Comparison of ENCODE assay signal across 26 cellular contexts in genomic region chr13:23574421-23574820, GRCh38. TPM values are rescaled to one million over a fixed set of nuclear protein-coding genes. Genes with fewer than 3 reads are reported as not detected.
"Had no signal": no experiment of that assay in that cellular context is flagged by ENCODE, and none has a peak within 500 bp of the region (broad histone marks: within the 10 kb centered on the region; RNA-seq: fewer than 3 reads in every experiment).

No MANE protein-coding gene starts in this region.

- DNase-seq: activated B cell treated with CpG ODN at 0.5 μM for 24 hours; activated CD4-positive, alpha-beta T cell treated with anti-CD3 and anti-CD28 coated beads for 36 hours; activated CD4-positive, alpha-beta T cell treated with anti-CD3 and anti-CD28 coated beads, Interleukin-2, amount 50 U/mL, for 4 hours; activated CD8-positive, alpha-beta memory T cell treated with anti-CD3 and anti-CD28 coated beads, Interleukin-2, amount 50 U/mL, for 48 hours; activated naive CD4-positive, alpha-beta T cell treated with anti-CD3 and anti-CD28 coated beads for 36 hours; activated naive CD8-positive, alpha-beta T cell treated with anti-CD3 and anti-CD28 coated beads, Interleukin-2, amount 50 U/mL, for 24 hours; activated T-cell treated with anti-CD3 and anti-CD28 coated beads, Interleukin-2, amount 50 U/mL, for 4 hours; caudate nucleus; dorsolateral prefrontal cortex; effector memory CD8-positive, alpha-beta T cell; gastrocnemius medialis; head of caudate nucleus; occipital lobe; posterior cingulate gyrus; small intestine; stimulated activated CD4-positive, alpha-beta T cell treated with anti-CD3 and anti-CD28 coated beads, Interleukin-2, amount 100 ng/mL, for 24 hours; stomach; T1000; transverse colon had no signal

- H3K27ac ChIP-seq: dorsolateral prefrontal cortex, gastrocnemius medialis, stomach, transverse colon, vagina had no signal

- H3K36me3 ChIP-seq: gastrocnemius medialis, stomach, transverse colon, vagina had no signal

- H3K9me3 ChIP-seq: gastrocnemius medialis, stomach, transverse colon, vagina had no signal

- H3K4me3 Mint-ChIP-seq: activated B cell treated with CpG ODN at 0.5 μM for 24 hours; activated CD4-positive, alpha-beta T cell treated with anti-CD3 and anti-CD28 coated beads for 36 hours; activated naive CD4-positive, alpha-beta T cell treated with anti-CD3 and anti-CD28 coated beads for 36 hours; activated naive CD8-positive, alpha-beta T cell treated with anti-CD3 and anti-CD28 coated beads, Interleukin-2, amount 50 U/mL, for 24 hours; activated T-cell treated with anti-CD3 and anti-CD28 coated beads, Interleukin-2, amount 50 U/mL, for 4 hours; effector memory CD8-positive, alpha-beta T cell; natural killer cell treated with Interleukin-12 subunit alpha and Interleukin-12 subunit beta and Interleukin-15 and Interleukin-18, amount 100 ng/mL, for 72 hours; stimulated activated memory B cell treated with anti-CD40 and anti-IgM and Interleukin-4, amounts not matched to agents 10 μg/mL and 1 μg/mL and 100 μg/mL, for 72 hours; T-helper 1 cell treated with Interleukin-12 subunit alpha and Interleukin-12 subunit beta and Interleukin-4 antibody, amounts not matched to agents 30 μg/mL and 1 μg/mL, for 36 hours had no signal

- H3K9me3 Mint-ChIP-seq: activated B cell treated with CpG ODN at 0.5 μM for 24 hours; activated naive CD4-positive, alpha-beta T cell treated with anti-CD3 and anti-CD28 coated beads for 36 hours; activated naive CD8-positive, alpha-beta T cell treated with anti-CD3 and anti-CD28 coated beads, Interleukin-2, amount 50 U/mL, for 24 hours; activated T-cell treated with anti-CD3 and anti-CD28 coated beads, Interleukin-2, amount 50 U/mL, for 4 hours; T-helper 1 cell treated with Interleukin-12 subunit alpha and Interleukin-12 subunit beta and Interleukin-4 antibody, amounts not matched to agents 30 μg/mL and 1 μg/mL, for 36 hours had no signal

- H3K27me3 ChIP-seq: gastrocnemius medialis, vagina had no signal

- H3K4me3 ChIP-seq: dorsolateral prefrontal cortex, gastrocnemius medialis, stomach, transverse colon, vagina had no signal

- FAIRE-seq: endothelial cell of umbilical vein, islet of Langerhans, small intestine had no signal

- H3K27ac Mint-ChIP-seq: activated B cell treated with CpG ODN at 0.5 μM for 24 hours; activated CD4-positive, alpha-beta T cell treated with anti-CD3 and anti-CD28 coated beads for 36 hours; activated naive CD4-positive, alpha-beta T cell treated with anti-CD3 and anti-CD28 coated beads for 36 hours; activated naive CD8-positive, alpha-beta T cell treated with anti-CD3 and anti-CD28 coated beads, Interleukin-2, amount 50 U/mL, for 24 hours; effector memory CD8-positive, alpha-beta T cell; natural killer cell treated with Interleukin-12 subunit alpha and Interleukin-12 subunit beta and Interleukin-15 and Interleukin-18, amount 100 ng/mL, for 72 hours; stimulated activated memory B cell treated with anti-CD40 and anti-IgM and Interleukin-4, amounts not matched to agents 10 μg/mL and 1 μg/mL and 100 μg/mL, for 72 hours; T-helper 1 cell treated with Interleukin-12 subunit alpha and Interleukin-12 subunit beta and Interleukin-4 antibody, amounts not matched to agents 30 μg/mL and 1 μg/mL, for 36 hours had no signal

- H3K36me3 Mint-ChIP-seq: stimulated activated memory B cell treated with anti-CD40 and anti-IgM and Interleukin-4, amounts not matched to agents 10 μg/mL and 1 μg/mL and 100 μg/mL, for 72 hours had no signal

RNA-seq across cellular contexts. Expression of gene TNFRSF19, which starts 4.2 kb away (rescaled TPM):
- total RNA-seq: activated B cell treated with CpG ODN at 0.5 μM for 24 hours; activated CD4-positive, alpha-beta T cell treated with anti-CD3 and anti-CD28 coated beads for 36 hours; activated CD8-positive, alpha-beta memory T cell treated with anti-CD3 and anti-CD28 coated beads for 36 hours; activated naive CD4-positive, alpha-beta T cell treated with anti-CD3 and anti-CD28 coated beads for 36 hours had no signal
